Comparison of ENCODE assay signal across 13 cellular contexts in genomic region chr1:95304803-95305202, GRCh38.
DNase-seq lines count a peak whose midpoint lies in the region; ATAC-seq and FAIRE-seq lines count a peak whose summit lies in the region.
"Had no signal": no experiment of that assay in that cellular context is flagged by ENCODE, and none has a peak within 500 bp of the region (broad histone marks: within the 10 kb centered on the region; RNA-seq: fewer than 3 reads in every experiment).

No MANE protein-coding gene starts in this region.

- H3K9me3 ChIP-seq in small intestine (ENCODE audit: control insufficient read depth, low read depth), result no peaks in the 10 kb centered on the region
- H3K9me3 ChIP-seq: BLaER1 treated with 17β-estradiol and CSF1 and Interleukin-3, amounts not matched to agents 10 nM and 100 nM had no signal

- FAIRE-seq in small intestine (lab: Jason Lieb, UNC), result no peak
- FAIRE-seq: H54 had no signal

- H3K27me3 ChIP-seq in small intestine (ENCODE audit: control insufficient read depth in 2 of 2, insufficient read depth in 2 of 2, low read length in 2 of 2), result no peaks in the 10 kb centered on the region
- H3K27me3 ChIP-seq: BLaER1 treated with 17β-estradiol and CSF1 and Interleukin-3, amounts not matched to agents 10 nM and 100 nM had no signal

- ATAC-seq in HG02938 (IDR thresholded peaks at IDR 0.05; ENCODE audit: unreplicated experiment) (no peak), GM18858 (IDR thresholded peaks at IDR 0.05; ENCODE audit: unreplicated experiment) (no peak)
- ATAC-seq: HCT116 had no signal

- H3K4me1 ChIP-seq in small intestine (ENCODE audit: control insufficient read depth in 2 of 2, insufficient read depth in 1 of 2, low read depth in 1 of 2, low read length in 1 of 2), result no peaks in the 10 kb centered on the region

- DNase-seq in HT-29 (ENCODE audit: low spot score) (peak; percentile 24), SW480 (ENCODE audit: low spot score) (peak; percentile 25), epithelial cell of prostate (ENCODE audit: low read depth, low spot score) (peak; percentile 16), small intestine (peak; percentile 2)
- DNase-seq in activated CD4-positive, CD25-positive, alpha-beta regulatory T cell treated with anti-CD3 and anti-CD28 coated beads, Interleukin-2, amount 50 U/mL, for 72 hours, result no peak
- DNase-seq: ACHN; CD4-positive, CD25-positive, alpha-beta regulatory T cell; DMS 273 treated with DMSO at 0.1 percent for 48 hours had no signal

- no peak overlapping the region for H3K4me3 ChIP-seq in small intestine (ENCODE audit: low read depth in 1 of 2, low read length in 2 of 2)
- H3K4me3 ChIP-seq: BLaER1 treated with 17β-estradiol and CSF1 and Interleukin-3, amounts not matched to agents 10 nM and 100 nM had no signal

- H3K27ac ChIP-seq in epithelial cell of prostate, result no peak overlapping the region
- no peak overlapping the region for H3K27ac ChIP-seq in small intestine (ENCODE audit: low read depth in 1 of 2, low read length in 1 of 2)
- H3K27ac ChIP-seq: BLaER1 treated with 17β-estradiol and CSF1 and Interleukin-3, amounts not matched to agents 10 nM and 100 nM had no signal

- WGBS in small intestine, 3 donors, result 55 to 82% (median 56%) methylated on average over 4 of the region's 4 CpGs

- H3K36me3 ChIP-seq in small intestine (ENCODE audit: control insufficient read depth in 2 of 2, insufficient read depth in 2 of 2, low read length in 2 of 2), result no peaks in the 10 kb centered on the region
- H3K36me3 ChIP-seq: BLaER1 treated with 17β-estradiol and CSF1 and Interleukin-3, amounts not matched to agents 10 nM and 100 nM had no signal
